1 cellular context compared by ENCODE assay signal in genomic region chr22:19661156-19661555, GRCh38.
TF ChIP-seq lines count a peak whose summit lies in the region.

No MANE protein-coding gene starts in this region.

TF ChIP-seq in H1, 55 proteins besides CTCF, POLR2A, EP300 and RAD21 (continued from another document):
- TF ChIP-seq CBX8 (IDR thresholded peaks at IDR 0.05; ENCODE audit: borderline replicate concordance, low read depth, low read length) = no peak
- TF ChIP-seq MAX (IDR thresholded peaks at IDR 0.05) = no peak
- no peak for TF ChIP-seq RFX5 (IDR thresholded peaks at IDR 0.05; ENCODE audit: borderline replicate concordance, low read depth, low read length)
- no peak for TF ChIP-seq CREB1 (IDR thresholded peaks at IDR 0.05)
- no peak for TF ChIP-seq FOSL1 (IDR thresholded peaks at IDR 0.05; ENCODE audit: insufficient read depth, low read depth, low read length)
- no peak for TF ChIP-seq YY1 (IDR thresholded peaks at IDR 0.05; ENCODE audit: low read depth, low read length)
- no peak for TF ChIP-seq BCL11A (IDR thresholded peaks at IDR 0.05; ENCODE audit: low read depth in 2 of 2, low read length in 2 of 2)
- no peak for TF ChIP-seq KDM1A (IDR thresholded peaks at IDR 0.05; ENCODE audit: borderline replicate concordance, low read length)
- TF ChIP-seq TEAD4 (IDR thresholded peaks at IDR 0.05; ENCODE audit: low read depth, low read length) = no peak
- TF ChIP-seq HDAC2 (IDR thresholded peaks at IDR 0.05; ENCODE audit: borderline replicate concordance in 1 of 2, low read depth in 2 of 2, low read length in 2 of 2) = no peak
- no peak for TF ChIP-seq CBX5 (IDR thresholded peaks at IDR 0.05; ENCODE audit: low read depth, low read length)
- TF ChIP-seq NRF1 (IDR thresholded peaks at IDR 0.05; ENCODE audit: low read depth, low read length) = no peak
- TF ChIP-seq RBBP5 (IDR thresholded peaks at IDR 0.05; ENCODE audit: borderline replicate concordance, low read depth, low read length) = no peak
- TF ChIP-seq KDM4A (IDR thresholded peaks at IDR 0.05; ENCODE audit: low read depth, low read length, severe bottlenecking) = no peak
- no peak for TF ChIP-seq ASH2L (IDR thresholded peaks at IDR 0.05; ENCODE audit: low read length)
